In the genomic region with DNA sequence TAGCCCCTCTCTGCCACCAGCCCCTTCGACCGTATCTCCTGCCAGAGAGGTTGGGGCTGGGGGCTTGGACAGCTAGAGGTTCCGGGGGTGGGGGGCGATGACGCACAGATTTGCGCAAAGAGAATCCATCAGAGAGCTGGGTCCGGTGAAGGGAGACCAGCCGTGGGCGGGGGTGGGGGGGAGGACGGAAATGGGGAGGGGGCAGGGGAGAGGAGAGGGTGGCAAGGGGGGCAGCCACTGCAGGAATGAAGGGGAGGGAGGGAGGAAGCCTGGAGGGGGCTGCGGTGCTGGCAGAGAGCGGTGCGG, we compare ENCODE assay signal across 1 cellular context.
TF ChIP-seq lines count a peak whose summit lies in the region.

No MANE protein-coding gene starts in this region.

TF ChIP-seq in WTC11, 78 proteins besides CTCF, POLR2A, EP300 and RAD21 (continued from another document):
- no peak for TF ChIP-seq NR3C1 (CRISPR knock-in tag; conservative IDR thresholded peaks at IDR 0.05; ENCODE audit: low read depth)
- TF ChIP-seq, protein P1, sequence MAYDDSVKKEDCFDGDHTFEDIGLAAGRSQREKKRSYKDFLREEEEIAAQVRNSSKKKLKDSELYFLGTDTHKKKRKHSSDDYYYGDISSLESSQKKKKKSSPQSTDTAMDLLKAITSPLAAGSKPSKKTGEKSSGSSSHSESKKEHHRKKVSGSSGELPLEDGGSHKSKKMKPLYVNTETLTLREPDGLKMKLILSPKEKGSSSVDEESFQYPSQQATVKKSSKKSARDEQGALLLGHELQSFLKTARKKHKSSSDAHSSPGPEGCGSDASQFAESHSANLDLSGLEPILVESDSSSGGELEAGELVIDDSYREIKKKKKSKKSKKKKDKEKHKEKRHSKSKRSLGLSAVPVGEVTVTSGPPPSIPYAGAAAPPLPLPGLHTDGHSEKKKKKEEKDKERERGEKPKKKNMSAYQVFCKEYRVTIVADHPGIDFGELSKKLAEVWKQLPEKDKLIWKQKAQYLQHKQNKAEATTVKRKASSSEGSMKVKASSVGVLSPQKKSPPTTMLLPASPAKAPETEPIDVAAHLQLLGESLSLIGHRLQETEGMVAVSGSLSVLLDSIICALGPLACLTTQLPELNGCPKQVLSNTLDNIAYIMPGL (CRISPR knock-in tag; IDR thresholded peaks at IDR 0.05) = no peak
- TF ChIP-seq, protein P2, sequence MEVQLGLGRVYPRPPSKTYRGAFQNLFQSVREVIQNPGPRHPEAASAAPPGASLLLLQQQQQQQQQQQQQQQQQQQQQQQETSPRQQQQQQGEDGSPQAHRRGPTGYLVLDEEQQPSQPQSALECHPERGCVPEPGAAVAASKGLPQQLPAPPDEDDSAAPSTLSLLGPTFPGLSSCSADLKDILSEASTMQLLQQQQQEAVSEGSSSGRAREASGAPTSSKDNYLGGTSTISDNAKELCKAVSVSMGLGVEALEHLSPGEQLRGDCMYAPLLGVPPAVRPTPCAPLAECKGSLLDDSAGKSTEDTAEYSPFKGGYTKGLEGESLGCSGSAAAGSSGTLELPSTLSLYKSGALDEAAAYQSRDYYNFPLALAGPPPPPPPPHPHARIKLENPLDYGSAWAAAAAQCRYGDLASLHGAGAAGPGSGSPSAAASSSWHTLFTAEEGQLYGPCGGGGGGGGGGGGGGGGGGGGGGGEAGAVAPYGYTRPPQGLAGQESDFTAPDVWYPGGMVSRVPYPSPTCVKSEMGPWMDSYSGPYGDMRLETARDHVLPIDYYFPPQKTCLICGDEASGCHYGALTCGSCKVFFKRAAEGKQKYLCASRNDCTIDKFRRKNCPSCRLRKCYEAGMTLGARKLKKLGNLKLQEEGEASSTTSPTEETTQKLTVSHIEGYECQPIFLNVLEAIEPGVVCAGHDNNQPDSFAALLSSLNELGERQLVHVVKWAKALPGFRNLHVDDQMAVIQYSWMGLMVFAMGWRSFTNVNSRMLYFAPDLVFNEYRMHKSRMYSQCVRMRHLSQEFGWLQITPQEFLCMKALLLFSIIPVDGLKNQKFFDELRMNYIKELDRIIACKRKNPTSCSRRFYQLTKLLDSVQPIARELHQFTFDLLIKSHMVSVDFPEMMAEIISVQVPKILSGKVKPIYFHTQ (CRISPR knock-in tag; IDR thresholded peaks at IDR 0.05) = no peak
- TF ChIP-seq MXD4 (CRISPR knock-in tag; IDR thresholded peaks at IDR 0.05; ENCODE audit: borderline replicate concordance) = no peak
- no peak for TF ChIP-seq ZNF416 (CRISPR knock-in tag; IDR thresholded peaks at IDR 0.05)
- TF ChIP-seq CREB1 (CRISPR knock-in tag; IDR thresholded peaks at IDR 0.05) = no peak
- TF ChIP-seq EMX1 (CRISPR knock-in tag; IDR thresholded peaks at IDR 0.05) = no peak
- TF ChIP-seq, protein P3, sequence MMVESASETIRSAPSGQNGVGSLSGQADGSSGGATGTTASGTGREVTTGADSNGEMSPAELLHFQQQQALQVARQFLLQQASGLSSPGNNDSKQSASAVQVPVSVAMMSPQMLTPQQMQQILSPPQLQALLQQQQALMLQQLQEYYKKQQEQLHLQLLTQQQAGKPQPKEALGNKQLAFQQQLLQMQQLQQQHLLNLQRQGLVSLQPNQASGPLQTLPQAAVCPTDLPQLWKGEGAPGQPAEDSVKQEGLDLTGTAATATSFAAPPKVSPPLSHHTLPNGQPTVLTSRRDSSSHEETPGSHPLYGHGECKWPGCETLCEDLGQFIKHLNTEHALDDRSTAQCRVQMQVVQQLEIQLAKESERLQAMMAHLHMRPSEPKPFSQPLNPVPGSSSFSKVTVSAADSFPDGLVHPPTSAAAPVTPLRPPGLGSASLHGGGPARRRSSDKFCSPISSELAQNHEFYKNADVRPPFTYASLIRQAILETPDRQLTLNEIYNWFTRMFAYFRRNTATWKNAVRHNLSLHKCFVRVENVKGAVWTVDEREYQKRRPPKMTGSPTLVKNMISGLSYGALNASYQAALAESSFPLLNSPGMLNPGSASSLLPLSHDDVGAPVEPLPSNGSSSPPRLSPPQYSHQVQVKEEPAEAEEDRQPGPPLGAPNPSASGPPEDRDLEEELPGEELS (CRISPR knock-in tag; IDR thresholded peaks at IDR 0.05) = no peak
